Comparison of ENCODE assay signal across 9 cellular contexts in the genomic region with DNA sequence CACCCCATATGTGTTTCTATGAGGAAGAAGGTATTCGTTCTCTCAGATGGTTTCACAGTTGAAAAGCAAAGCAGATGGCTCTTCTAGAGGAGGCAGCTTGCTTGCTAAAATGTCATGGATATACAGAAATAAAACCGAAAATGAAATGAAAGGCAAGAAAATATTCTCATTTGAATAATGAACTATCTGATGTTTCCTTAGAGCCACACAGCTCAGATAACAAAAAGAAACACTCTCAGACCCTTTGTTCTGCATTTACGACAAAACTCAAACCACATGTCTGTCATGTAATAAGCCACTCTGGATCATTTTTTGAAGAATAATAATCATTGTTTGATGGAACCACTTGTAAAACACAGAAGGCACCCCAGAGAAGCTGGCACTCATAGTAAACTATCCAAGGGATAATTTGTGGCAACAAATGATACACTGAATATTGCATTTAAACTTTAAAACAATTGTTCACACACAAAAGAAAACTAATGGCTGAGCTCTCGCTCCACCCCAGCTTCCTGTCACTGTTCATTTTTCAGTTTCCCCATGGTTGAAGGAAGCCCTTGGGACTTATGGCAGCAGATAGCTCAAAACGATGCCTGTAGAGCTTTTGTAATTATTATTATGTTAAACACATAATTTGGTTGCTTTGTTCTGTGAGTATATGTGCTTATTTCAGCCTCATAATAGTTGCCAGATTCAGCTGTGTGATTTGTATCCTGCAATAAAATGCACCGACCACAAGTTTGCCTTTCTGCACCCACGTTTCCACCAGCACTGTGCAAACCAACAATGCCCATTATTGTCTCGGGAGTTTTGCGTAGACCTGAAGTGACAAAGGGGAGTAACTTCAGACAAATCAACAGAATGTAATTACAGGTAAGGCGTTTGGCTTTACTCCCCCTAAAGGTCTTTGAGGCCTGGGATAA.
DNase-seq lines count a peak whose midpoint lies in the region; ATAC-seq and TF ChIP-seq lines count a peak whose summit lies in the region.
"Had no signal": no experiment of that assay in that cellular context is flagged by ENCODE, and none has a peak within 500 bp of the region (broad histone marks: within the 10 kb centered on the region; RNA-seq: fewer than 3 reads in every experiment).

No MANE protein-coding gene starts in this region.

- no peak overlapping the region for H3K4me3 ChIP-seq in DND-41 (ENCODE audit: low read depth in 1 of 2, low read length in 2 of 2)
- H3K4me3 ChIP-seq in OCI-LY3 (ENCODE audit: low read length) = 0 out of 2 replicates have a peak overlapping the region, but pooled peaks have one; percentile 1
- no peak overlapping the region for H3K4me3 ChIP-seq in sigmoid colon
- no peak overlapping the region for H3K4me3 ChIP-seq in foreskin fibroblast (ENCODE audit: low read depth in 1 of 2, low read length in 2 of 2)
- H3K4me3 ChIP-seq: cardiac muscle cell had no signal

- H3K36me3 ChIP-seq in DND-41 (ENCODE audit: insufficient read depth, low read length) = no peaks in the 10 kb centered on the region
- peaks cover 42% of the 10 kb centered on the region for H3K36me3 ChIP-seq in OCI-LY3 (replicated peaks; ENCODE audit: low read depth, low read length)
- no peaks in the 10 kb centered on the region for H3K36me3 ChIP-seq in sigmoid colon
- H3K36me3 ChIP-seq: cardiac muscle cell had no signal

- no peak for TF ChIP-seq EP300 in sigmoid colon (IDR thresholded peaks at IDR 0.05)

- H3K27me3 Mint-ChIP-seq in naive thymus-derived CD8-positive, alpha-beta T cell = no peaks in the 10 kb centered on the region

- H3K27ac Mint-ChIP-seq in naive thymus-derived CD8-positive, alpha-beta T cell = peak overlapping the region in 3 of 10 donors; percentile 14 to 40 (median 17)

- no peaks in the 10 kb centered on the region for H3K36me3 Mint-ChIP-seq in naive thymus-derived CD8-positive, alpha-beta T cell

- H3K27me3 ChIP-seq in DND-41 (ENCODE audit: insufficient read depth, low read length, poor library complexity) = no peaks in the 10 kb centered on the region
- no peaks in the 10 kb centered on the region for H3K27me3 ChIP-seq in OCI-LY3 (ENCODE audit: low read depth, low read length)
- no peaks in the 10 kb centered on the region for H3K27me3 ChIP-seq in sigmoid colon
- H3K27me3 ChIP-seq: cardiac muscle cell had no signal

- H3K4me3 Mint-ChIP-seq in naive thymus-derived CD8-positive, alpha-beta T cell = peak overlapping the region in 2 of 10 donors; percentile 35 to 46

- no peaks in the 10 kb centered on the region for H3K9me3 ChIP-seq in DND-41 (ENCODE audit: insufficient read depth, low read length, severe bottlenecking)
- peaks cover 7% of the 10 kb centered on the region for H3K9me3 ChIP-seq in OCI-LY3 (ENCODE audit: insufficient read depth, low read length)
- no peaks in the 10 kb centered on the region for H3K9me3 ChIP-seq in sigmoid colon

- TF ChIP-seq CTCF in DND-41 (IDR thresholded peaks at IDR 0.05; ENCODE audit: borderline replicate concordance, extremely low read depth, low read length, poor library complexity, severe bottlenecking) (no peak), OCI-LY3 (IDR thresholded peaks at IDR 0.05; ENCODE audit: low read depth, low read length) (no peak), sigmoid colon (IDR thresholded peaks at IDR 0.05) (no peak), foreskin fibroblast (IDR thresholded peaks at IDR 0.05; ENCODE audit: low read depth, low read length) (no peak)

- DNase-seq in DND-41 (no peak), sigmoid colon (no peak), foreskin fibroblast (no peak), DMS 273 treated with DMSO at 0.1 percent for 48 hours (lab: John Stamatoyannopoulos, UW) (no peak)
- no peak for DNase-seq in naive thymus-derived CD8-positive, alpha-beta T cell

- 38 to 52% methylated on average over 10 of the region's 10 CpGs for WGBS in sigmoid colon, 2 donors

- H3K27ac ChIP-seq in DND-41 (ENCODE audit: low read length) = peak overlapping the region; percentile 47; the same call in 1 of the 2 replicates
- H3K27ac ChIP-seq in OCI-LY3 (ENCODE audit: low read length) = peak overlapping the region; percentile 98
- no peak overlapping the region for H3K27ac ChIP-seq in sigmoid colon
- H3K27ac ChIP-seq: cardiac muscle cell had no signal

- intact Hi-C loops in sigmoid colon (cut with DNase I) = no loop called here

- TF ChIP-seq POLR2A in sigmoid colon (IDR thresholded peaks at IDR 0.05) = no peak

- H3K4me2 ChIP-seq in DND-41 (ENCODE audit: insufficient read depth, low read length) = no peak overlapping the region
- H3K4me2 ChIP-seq in OCI-LY3 (ENCODE audit: low read length) = peak overlapping the region; percentile 15; the same call in 1 of the 2 replicates

- H4K20me1 ChIP-seq in DND-41 (ENCODE audit: insufficient read depth, low read length) (no peaks in the 10 kb centered on the region), OCI-LY3 (ENCODE audit: insufficient read depth, low read length) (no peaks in the 10 kb centered on the region)

- peaks cover 0 to 17% (median 0%) of the 10 kb centered on the region in 4 donors for H3K4me1 Mint-ChIP-seq in naive thymus-derived CD8-positive, alpha-beta T cell

- H3K79me2 ChIP-seq in DND-41 (ENCODE audit: insufficient read depth, low read length) (no peaks in the 10 kb centered on the region), OCI-LY3 (ENCODE audit: low read length) (no peaks in the 10 kb centered on the region)

- POLR2A ChIA-PET in naive thymus-derived CD8-positive, alpha-beta T cell (lab: Charles Lee) = no interaction called here

- H3K9me3 Mint-ChIP-seq in naive thymus-derived CD8-positive, alpha-beta T cell = no peaks in the 10 kb centered on the region

- ATAC-seq in DND-41 (ENCODE audit: insufficient read depth, low read depth) (peak; percentile 62), GM19372 (IDR thresholded peaks at IDR 0.05; ENCODE audit: low read depth, unreplicated experiment) (peak; percentile 69), HG03039 (IDR thresholded peaks at IDR 0.05; ENCODE audit: unreplicated experiment) (peak; percentile 74)
- ATAC-seq in naive thymus-derived CD8-positive, alpha-beta T cell = no peak

- H2AFZ ChIP-seq in DND-41 (ENCODE audit: low read depth, low read length) (peak overlapping the region; percentile 11), OCI-LY3 (ENCODE audit: low read depth, low read length) (0 out of 2 replicates have a peak overlapping the region, but pooled peaks have one; percentile 36)

- H3K9ac ChIP-seq in DND-41 (ENCODE audit: low read depth, low read length) = no peak overlapping the region
- H3K9ac ChIP-seq in OCI-LY3 (ENCODE audit: low read length) = peak overlapping the region; percentile 7; the same call in 1 of the 2 replicates

- H3K4me1 ChIP-seq in DND-41 (ENCODE audit: insufficient read depth, low read length) (peaks cover 24% of the 10 kb centered on the region), OCI-LY3 (ENCODE audit: low read length) (peaks cover 61% of the 10 kb centered on the region), sigmoid colon (peaks cover 0 to 3% (median 0%) of the 10 kb centered on the region in 4 donors)

Comparison
In these comparisons a context has a peak if more than half of its experiments do, and no peak if none do; other contexts are left out.
1. ATAC-seq: peak in DND-41 (single experiment), GM19372 (single experiment) and HG03039 (single experiment); none in naive thymus-derived CD8-positive, alpha-beta T cell (0 of 2).
2. H3K27ac ChIP-seq: peak in DND-41 (single experiment) and OCI-LY3 (single experiment); none in sigmoid colon (0 of 4).